ENCODE assay signal across 12 cellular contexts in genomic region chr11:118886681-118887111, GRCh38. TPM values are rescaled to one million over a fixed set of nuclear protein-coding genes. Genes with fewer than 3 reads are reported as not detected.
DNase-seq lines count a peak whose midpoint lies in the region; ATAC-seq, FAIRE-seq and TF ChIP-seq lines count a peak whose summit lies in the region.
"Had no signal": no experiment of that assay in that cellular context is flagged by ENCODE, and none has a peak within 500 bp of the region (broad histone marks: within the 10 kb centered on the region; RNA-seq: fewer than 3 reads in every experiment).

No MANE protein-coding gene starts in this region.

- H3K4me1 ChIP-seq in astrocyte (ENCODE audit: insufficient read depth, low read length): peaks cover 36% of the 10 kb centered on the region
- H3K4me1 ChIP-seq in sigmoid colon: peaks cover 0 to 59% (median 50%) of the 10 kb centered on the region in 4 donors

- FAIRE-seq in GM18507 (lab: Jason Lieb, UNC): peak; percentile 72
- no peak for FAIRE-seq in astrocyte (lab: Jason Lieb, UNC)
- FAIRE-seq in H54 (lab: Jason Lieb, UNC): no peak

- TF ChIP-seq POLR2A in sigmoid colon (IDR thresholded peaks at IDR 0.05) (no peak), H54 (IDR thresholded peaks at IDR 0.05; ENCODE audit: low read depth, low read length) (no peak)

- H3K4me3 Mint-ChIP-seq in astrocyte (ENCODE audit: unreplicated experiment): peak overlapping the region; percentile 40

- H3K27me3 ChIP-seq in astrocyte (ENCODE audit: insufficient read depth, low read length) (no peaks in the 10 kb centered on the region), sigmoid colon (no peaks in the 10 kb centered on the region)
- H3K27me3 ChIP-seq: suprapubic skin had no signal

- 68 to 74% methylated on average over 8 of the region's 8 CpGs for WGBS in sigmoid colon, 2 donors

- H3K9me3 Mint-ChIP-seq in astrocyte (ENCODE audit: unreplicated experiment): no peaks in the 10 kb centered on the region

- no peaks in the 10 kb centered on the region for H4K20me1 ChIP-seq in astrocyte (ENCODE audit: insufficient read depth, low read length)

- no peaks in the 10 kb centered on the region for H3K27me3 Mint-ChIP-seq in astrocyte (ENCODE audit: low read depth, unreplicated experiment)

- no peak for DNase-seq in GM18507 (ENCODE audit: extremely low spot score, insufficient read length, low read depth)
- DNase-seq in astrocyte (ENCODE audit: low read depth): no peak
- no peak for DNase-seq in sigmoid colon
- no peak for DNase-seq in NCI-H82 treated with DMSO at 0.1 percent for 48 hours (lab: John Stamatoyannopoulos, UW; ENCODE audit: unreplicated experiment)
- DNase-seq in H54 (ENCODE audit: insufficient read length, low spot score): no peak
- no peak for DNase-seq in NCI-H1092 (lab: John Stamatoyannopoulos, UW)
- DNase-seq: mammary epithelial cell, NCI-H1436 had no signal

- no peaks in the 10 kb centered on the region for H3K9me3 ChIP-seq in astrocyte (ENCODE audit: insufficient read depth, low read depth, low read length)
- H3K9me3 ChIP-seq in sigmoid colon: no peaks in the 10 kb centered on the region
- H3K9me3 ChIP-seq: suprapubic skin had no signal

- peaks cover 9% of the 10 kb centered on the region for H3K36me3 Mint-ChIP-seq in astrocyte (ENCODE audit: low read depth, unreplicated experiment)

- intact Hi-C loops in sigmoid colon (cut with DNase I): no loop called here

- H3K4me1 Mint-ChIP-seq in astrocyte (ENCODE audit: low read depth, unreplicated experiment): peaks cover 58% of the 10 kb centered on the region

- no peak for TF ChIP-seq CTCF in astrocyte (IDR thresholded peaks at IDR 0.05; ENCODE audit: insufficient read depth, low read depth, low read length)
- no peak for TF ChIP-seq CTCF in sigmoid colon (IDR thresholded peaks at IDR 0.05)

- ATAC-seq in HG03045 (IDR thresholded peaks at IDR 0.05; ENCODE audit: unreplicated experiment) (peak; percentile 43), HG03442 (IDR thresholded peaks at IDR 0.05; ENCODE audit: unreplicated experiment) (no peak)

- H3K4me3 ChIP-seq in astrocyte (ENCODE audit: insufficient read depth, low read depth, low read length): no peak overlapping the region
- H3K4me3 ChIP-seq in sigmoid colon: peak overlapping the region; percentile 16 to 60 (median 41)
- H3K4me3 ChIP-seq: suprapubic skin had no signal

- H3K27ac Mint-ChIP-seq in astrocyte (ENCODE audit: unreplicated experiment): peak overlapping the region; percentile 100

- H3K9ac ChIP-seq in astrocyte (ENCODE audit: low read length): no peak overlapping the region

- peak overlapping the region; percentile 76 for H3K4me2 ChIP-seq in astrocyte (ENCODE audit: low read length)

- no peaks in the 10 kb centered on the region for H3K79me2 ChIP-seq in astrocyte (ENCODE audit: insufficient read depth, low read length)

- TF ChIP-seq EP300 in sigmoid colon (IDR thresholded peaks at IDR 0.05): no peak

- no peaks in the 10 kb centered on the region for H3K36me3 ChIP-seq in astrocyte (ENCODE audit: insufficient read depth, low read length)
- no peaks in the 10 kb centered on the region for H3K36me3 ChIP-seq in sigmoid colon
- H3K36me3 ChIP-seq: suprapubic skin had no signal

- H3K27ac ChIP-seq in astrocyte (ENCODE audit: low read depth, low read length) (no peak overlapping the region), sigmoid colon (peak overlapping the region; percentile 79 to 95 (median 84))
- H3K27ac ChIP-seq: suprapubic skin had no signal

- H2AFZ ChIP-seq in astrocyte (ENCODE audit: low read depth, low read length): no peak overlapping the region

RNA-seq across cellular contexts. Expression of gene CXCR5, which starts 3.0 kb away (rescaled TPM):
- 0.07 and 0.12 TPM in 2 replicates for total RNA-seq in astrocyte
- not detected for total RNA-seq in sigmoid colon
- polyA plus RNA-seq in sigmoid colon: 10 to 100 TPM in 1 of 3 donors, under 1 TPM in 2; under 0.01 to 11.5 (median 0.23) TPM
- total RNA-seq: cerebellum, mammary epithelial cell, suprapubic skin had no signal
- polyA plus RNA-seq: mammary epithelial cell had no signal

RNA-seq across cellular contexts. Expression of gene BCL9L, which starts 39.0 kb away (rescaled TPM):
- total RNA-seq in astrocyte: 128 and 138 TPM in 2 replicates
- 10 to 100 TPM in 3 of 4 donors, 1 to 10 TPM in 1; 7.9 to 46.5 (median 10.8) TPM for total RNA-seq in sigmoid colon
- 10 to 100 TPM in 1 of 3 donors, 1 to 10 TPM in 2; 4.8 to 33.2 (median 7.4) TPM for polyA plus RNA-seq in sigmoid colon
